ENCODE assay signal across 28 cellular contexts in the genomic region with DNA sequence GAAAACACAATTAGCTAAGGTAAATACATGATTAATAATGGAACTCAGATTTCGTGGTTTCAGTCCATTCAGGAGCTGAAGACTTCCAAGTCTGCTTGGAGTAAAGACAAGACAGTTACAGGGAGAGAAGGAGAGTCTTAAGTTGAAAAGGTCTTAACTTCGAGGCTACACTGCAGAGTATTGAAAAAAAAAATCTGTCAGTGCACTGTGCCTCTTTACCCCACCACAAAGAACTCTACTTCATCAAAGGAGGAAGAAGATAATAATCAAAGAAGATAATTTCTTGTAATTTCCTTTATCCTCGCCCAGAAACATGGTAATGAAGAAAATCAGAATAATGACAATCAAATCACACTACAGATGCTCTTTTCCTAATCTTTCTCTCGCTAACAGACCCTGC.
"Had no signal": no experiment of that assay in that cellular context is flagged by ENCODE, and none has a peak within 500 bp of the region (broad histone marks: within the 10 kb centered on the region; RNA-seq: fewer than 3 reads in every experiment).

No MANE protein-coding gene starts in this region.

- H3K36me3 ChIP-seq: ascending aorta, brain microvascular endothelial cell, gastroesophageal sphincter had no signal

- H3K9me3 ChIP-seq: ascending aorta, gastroesophageal sphincter, heart right ventricle had no signal

- H3K4me3 Mint-ChIP-seq: activated B cell treated with CpG ODN at 0.5 μM for 24 hours; activated CD4-positive, alpha-beta memory T cell treated with anti-CD3 and anti-CD28 coated beads for 36 hours; activated CD4-positive, alpha-beta T cell treated with anti-CD3 and anti-CD28 coated beads, Interleukin-2, amount 10 ng/mL, durations not matched to agents 24 days and 14 days; activated CD8-positive, alpha-beta memory T cell treated with anti-CD3 and anti-CD28 coated beads, Interleukin-2, amount 10 ng/mL, durations not matched to agents 7 days and 5 days; activated CD8-positive, alpha-beta T cell treated with anti-CD3 and anti-CD28 coated beads, Interleukin-2, amount 10 ng/mL, durations not matched to agents 7 days and 5 days; activated naive CD4-positive, alpha-beta T cell treated with anti-CD3 and anti-CD28 coated beads, Interleukin-2, amount 10 ng/mL, durations not matched to agents 7 days and 5 days; activated naive CD8-positive, alpha-beta T cell treated with anti-CD3 and anti-CD28 coated beads, Interleukin-2, amount 10 ng/mL, durations not matched to agents 7 days and 5 days; activated T-helper 1 cell treated with anti-CD3 and anti-CD28 coated beads, Interleukin-12 subunit alpha, Interleukin-12 subunit beta, Interleukin-2, Interleukin-4 antibody, amounts not matched to agents 30 ng/mL and 10 ng/mL and 1 ng/mL, durations not matched to agents 14 hours and 24 hours and 36 hours had no signal

- H3K4me3 ChIP-seq: ascending aorta, gastroesophageal sphincter, heart right ventricle, hepatocyte had no signal

- ATAC-seq: activated CD4-positive, CD25-positive, alpha-beta regulatory T cell treated with anti-CD3 and anti-CD28 coated beads, Interleukin-2, amount 50 U/mL, for 24 hours; activated CD8-positive, alpha-beta memory T cell treated with anti-CD3 and anti-CD28 coated beads, Interleukin-2, amount 10 ng/mL, durations not matched to agents 7 days and 5 days; activated CD8-positive, alpha-beta T cell treated with anti-CD3 and anti-CD28 coated beads, Interleukin-2, amount 10 ng/mL, durations not matched to agents 7 days and 5 days; activated naive CD4-positive, alpha-beta T cell treated with anti-CD3 and anti-CD28 coated beads, Interleukin-2, amount 50 U/mL, for 72 hours; esophagus mucosa; foreskin keratinocyte; gastroesophageal sphincter; heart right ventricle had no signal

- H3K27me3 ChIP-seq: ascending aorta, brain microvascular endothelial cell, foreskin keratinocyte, gastroesophageal sphincter, heart right ventricle, hepatocyte had no signal

- H3K36me3 Mint-ChIP-seq: activated naive CD4-positive, alpha-beta T cell treated with anti-CD3 and anti-CD28 coated beads, Interleukin-2, amount 50 U/mL, for 72 hours had no signal

- FAIRE-seq: bronchial epithelial cell, colon, endometrium had no signal

- H3K4me1 Mint-ChIP-seq: activated B cell treated with CpG ODN at 0.5 μM for 24 hours; activated CD4-positive, alpha-beta T cell treated with anti-CD3 and anti-CD28 coated beads, Interleukin-2, amount 10 ng/mL, durations not matched to agents 24 days and 14 days had no signal

- H3K4me1 ChIP-seq: ascending aorta, gastroesophageal sphincter had no signal

- H3K27me3 Mint-ChIP-seq: activated B cell treated with CpG ODN at 0.5 μM for 24 hours; activated CD4-positive, alpha-beta memory T cell treated with anti-CD3 and anti-CD28 coated beads for 36 hours; activated CD4-positive, alpha-beta T cell treated with anti-CD3 and anti-CD28 coated beads, Interleukin-2, amount 10 ng/mL, durations not matched to agents 24 days and 14 days; activated CD8-positive, alpha-beta memory T cell treated with anti-CD3 and anti-CD28 coated beads, Interleukin-2, amount 10 ng/mL, durations not matched to agents 7 days and 5 days; activated naive CD4-positive, alpha-beta T cell treated with anti-CD3 and anti-CD28 coated beads, Interleukin-2, amount 10 ng/mL, durations not matched to agents 7 days and 5 days; activated naive CD8-positive, alpha-beta T cell treated with anti-CD3 and anti-CD28 coated beads, Interleukin-2, amount 10 ng/mL, durations not matched to agents 7 days and 5 days had no signal

- H3K27ac ChIP-seq: ascending aorta, brain microvascular endothelial cell, foreskin keratinocyte, gastroesophageal sphincter, heart right ventricle, hepatocyte, WERI-Rb-1 had no signal

- DNase-seq: activated B cell treated with CpG ODN at 0.5 μM for 24 hours; activated CD4-positive, alpha-beta memory T cell treated with anti-CD3 and anti-CD28 coated beads for 36 hours; activated CD4-positive, alpha-beta T cell treated with anti-CD3 and anti-CD28 coated beads, Interleukin-2, amount 10 ng/mL, durations not matched to agents 24 days and 14 days; activated CD8-positive, alpha-beta memory T cell treated with anti-CD3 and anti-CD28 coated beads, Interleukin-2, amount 10 ng/mL, durations not matched to agents 7 days and 5 days; activated CD8-positive, alpha-beta memory T cell treated with anti-CD3 and anti-CD28 coated beads, Interleukin-2, amount 50 U/mL, for 4 hours; activated CD8-positive, alpha-beta T cell treated with anti-CD3 and anti-CD28 coated beads, Interleukin-2, amount 10 ng/mL, durations not matched to agents 7 days and 5 days; activated gamma-delta T cell; activated naive CD4-positive, alpha-beta T cell; activated naive CD4-positive, alpha-beta T cell treated with anti-CD3 and anti-CD28 coated beads, Interleukin-2, amount 10 ng/mL, durations not matched to agents 7 days and 5 days; activated naive CD8-positive, alpha-beta T cell treated with anti-CD3 and anti-CD28 coated beads, Interleukin-2, amount 10 ng/mL, durations not matched to agents 7 days and 5 days; activated T-cell treated with anti-CD3 and anti-CD28 coated beads, Interleukin-2, amount 50 U/mL, for 1 hour; activated T-cell treated with anti-CD3 and anti-CD28 coated beads, Interleukin-2, amount 50 U/mL, for 48 hours; brain microvascular endothelial cell; effector CD8-positive, alpha-beta T cell; foreskin keratinocyte; heart right ventricle; T-helper 9 cell; WERI-Rb-1 had no signal

- H3K27ac Mint-ChIP-seq: activated B cell treated with CpG ODN at 0.5 μM for 24 hours; activated CD4-positive, alpha-beta memory T cell treated with anti-CD3 and anti-CD28 coated beads for 36 hours; activated CD4-positive, alpha-beta T cell treated with anti-CD3 and anti-CD28 coated beads, Interleukin-2, amount 10 ng/mL, durations not matched to agents 24 days and 14 days; activated CD8-positive, alpha-beta memory T cell treated with anti-CD3 and anti-CD28 coated beads, Interleukin-2, amount 10 ng/mL, durations not matched to agents 7 days and 5 days; activated CD8-positive, alpha-beta T cell treated with anti-CD3 and anti-CD28 coated beads, Interleukin-2, amount 10 ng/mL, durations not matched to agents 7 days and 5 days; activated naive CD4-positive, alpha-beta T cell treated with anti-CD3 and anti-CD28 coated beads, Interleukin-2, amount 10 ng/mL, durations not matched to agents 7 days and 5 days; activated naive CD4-positive, alpha-beta T cell treated with anti-CD3 and anti-CD28 coated beads, Interleukin-2, amount 50 U/mL, for 72 hours; activated naive CD8-positive, alpha-beta T cell treated with anti-CD3 and anti-CD28 coated beads, Interleukin-2, amount 10 ng/mL, durations not matched to agents 7 days and 5 days; activated T-helper 1 cell treated with anti-CD3 and anti-CD28 coated beads, Interleukin-12 subunit alpha, Interleukin-12 subunit beta, Interleukin-2, Interleukin-4 antibody, amounts not matched to agents 30 ng/mL and 10 ng/mL and 1 ng/mL, durations not matched to agents 14 hours and 24 hours and 36 hours had no signal

- H3K9me3 Mint-ChIP-seq: activated B cell treated with CpG ODN at 0.5 μM for 24 hours; activated CD4-positive, alpha-beta memory T cell treated with anti-CD3 and anti-CD28 coated beads for 36 hours; activated CD4-positive, alpha-beta T cell treated with anti-CD3 and anti-CD28 coated beads, Interleukin-2, amount 10 ng/mL, durations not matched to agents 24 days and 14 days; activated naive CD4-positive, alpha-beta T cell treated with anti-CD3 and anti-CD28 coated beads, Interleukin-2, amount 10 ng/mL, durations not matched to agents 7 days and 5 days; activated naive CD4-positive, alpha-beta T cell treated with anti-CD3 and anti-CD28 coated beads, Interleukin-2, amount 50 U/mL, for 72 hours; activated naive CD8-positive, alpha-beta T cell treated with anti-CD3 and anti-CD28 coated beads, Interleukin-2, amount 10 ng/mL, durations not matched to agents 7 days and 5 days; activated T-helper 1 cell treated with anti-CD3 and anti-CD28 coated beads, Interleukin-12 subunit alpha, Interleukin-12 subunit beta, Interleukin-2, Interleukin-4 antibody, amounts not matched to agents 30 ng/mL and 10 ng/mL and 1 ng/mL, durations not matched to agents 14 hours and 24 hours and 36 hours had no signal
